Comparison of ENCODE assay signal across 13 cellular contexts in genomic region chr1:11690132-11690668, GRCh38. TPM values are rescaled to one million over a fixed set of nuclear protein-coding genes. Genes with fewer than 3 reads are reported as not detected.
DNase-seq lines count a peak whose midpoint lies in the region; ATAC-seq, FAIRE-seq and TF ChIP-seq lines count a peak whose summit lies in the region.
"Had no signal": no experiment of that assay in that cellular context is flagged by ENCODE, and none has a peak within 500 bp of the region (broad histone marks: within the 10 kb centered on the region; RNA-seq: fewer than 3 reads in every experiment).

No MANE protein-coding gene starts in this region.

- H3K4me1 Mint-ChIP-seq in natural killer cell treated with Interleukin-12 subunit alpha and Interleukin-12 subunit beta and Interleukin-15 and Interleukin-18, amount 100 ng/mL, for 72 hours (ENCODE audit: low read depth in 2 of 2) = peaks cover 27 to 28% of the 10 kb centered on the region in 2 donors
- peaks cover 28% of the 10 kb centered on the region for H3K4me1 Mint-ChIP-seq in activated CD4-positive, alpha-beta T cell treated with anti-CD3 and anti-CD28 coated beads, Interleukin-2, amount 10 ng/mL, durations not matched to agents 7 days and 5 days

- no peak for TF ChIP-seq EP300 in GM12878 (IDR thresholded peaks at IDR 0.05; ENCODE audit: borderline replicate concordance in 1 of 2, control insufficient read depth in 1 of 2, low read depth in 2 of 2, low read length in 2 of 2)

- TF ChIP-seq POLR2A in GM12878 (IDR thresholded peaks at IDR 0.05; ENCODE audit: low read depth, low read length) = no peak

- peak overlapping the region; percentile 83 for H3K27ac ChIP-seq in HUES6 (ENCODE audit: low read depth, low read length)
- no peak overlapping the region for H3K27ac ChIP-seq in GM12878 (ENCODE audit: control insufficient read depth, insufficient read depth)
- H3K27ac ChIP-seq: esophagus muscularis mucosa had no signal

- H3K27me3 ChIP-seq in HUES6 (ENCODE audit: control insufficient read depth, insufficient read depth, low read length) (peaks cover 21% of the 10 kb centered on the region; the same call in 1 of the 2 replicates), GM12878 (replicated peaks in 1 of 2; ENCODE audit: control insufficient read depth in 2 of 2, insufficient read depth in 2 of 2, low read length in 1 of 2) (peaks cover 9 to 16% of the 10 kb centered on the region in 2 experiments; a peak in 3 of 4 replicates)

- H4K20me1 ChIP-seq in GM12878 (ENCODE audit: control insufficient read depth, insufficient read depth) = no peaks in the 10 kb centered on the region; the same call in 1 of the 2 replicates

- H3K4me3 Mint-ChIP-seq in natural killer cell treated with Interleukin-12 subunit alpha and Interleukin-12 subunit beta and Interleukin-15 and Interleukin-18, amount 100 ng/mL, for 72 hours = peak overlapping the region; percentile 63
- no peak overlapping the region for H3K4me3 Mint-ChIP-seq in activated CD4-positive, alpha-beta T cell treated with anti-CD3 and anti-CD28 coated beads, Interleukin-2, amount 10 ng/mL, durations not matched to agents 7 days and 5 days

- peak overlapping the region; percentile 4 to 55 for H3K27ac Mint-ChIP-seq in natural killer cell treated with Interleukin-12 subunit alpha and Interleukin-12 subunit beta and Interleukin-15 and Interleukin-18, amount 100 ng/mL, for 72 hours
- H3K27ac Mint-ChIP-seq in activated CD4-positive, alpha-beta T cell treated with anti-CD3 and anti-CD28 coated beads, Interleukin-2, amount 10 ng/mL, durations not matched to agents 7 days and 5 days = no peak overlapping the region

- peaks cover 4% of the 10 kb centered on the region; the same call in 1 of the 2 replicates for H3K36me3 ChIP-seq in HUES6 (ENCODE audit: control insufficient read depth, insufficient read depth, low read length)
- no peaks in the 10 kb centered on the region for H3K36me3 ChIP-seq in GM12878 (ENCODE audit: control insufficient read depth in 2 of 2, insufficient read depth in 2 of 2, low read length in 1 of 2)
- H3K36me3 ChIP-seq: esophagus muscularis mucosa had no signal

- intact Hi-C loops in GM12878 (cut with micrococcal nuclease; ENCODE audit: unreplicated experiment) = no loop called here

- no peak for FAIRE-seq in GM12878 (lab: Jason Lieb, UNC)
- FAIRE-seq: islet of Langerhans had no signal

- peaks cover 0 to 8% of the 10 kb centered on the region in 2 donors for H3K27me3 Mint-ChIP-seq in natural killer cell treated with Interleukin-12 subunit alpha and Interleukin-12 subunit beta and Interleukin-15 and Interleukin-18, amount 100 ng/mL, for 72 hours
- H3K27me3 Mint-ChIP-seq in activated CD4-positive, alpha-beta T cell treated with anti-CD3 and anti-CD28 coated beads, Interleukin-2, amount 10 ng/mL, durations not matched to agents 7 days and 5 days = peaks cover 58% of the 10 kb centered on the region

- SMC1A ChIA-PET in GM12878 (lab: Charles Lee; ENCODE audit: uncharacterized antibody, unreplicated experiment) = no interaction called here

- H3K4me1 ChIP-seq in HUES6 (ENCODE audit: control insufficient read depth, insufficient read depth, low read length) (peaks cover 53% of the 10 kb centered on the region), GM12878 (ENCODE audit: control insufficient read depth, insufficient read depth, low read length) (no peaks in the 10 kb centered on the region)

- H3K9me3 ChIP-seq in HUES6 (ENCODE audit: control insufficient read depth, insufficient read depth, low read depth, low read length) = no peaks in the 10 kb centered on the region
- H3K9me3 ChIP-seq in GM12878 (replicated peaks; ENCODE audit: control insufficient read depth, insufficient read depth, low read length) = no peaks in the 10 kb centered on the region
- H3K9me3 ChIP-seq: esophagus muscularis mucosa had no signal

- H3K9ac ChIP-seq in HUES6 (ENCODE audit: low read length) (peak overlapping the region; percentile 97), GM12878 (ENCODE audit: control insufficient read depth, insufficient read depth, low read length) (no peak overlapping the region)

- CTCF ChIA-PET in GM12878 (lab: Yijun Ruan, JAX) = interaction anchor here (1.1 to 1.7 kb wide), 2 partner anchors 8 to 15 kb away, joined by 3 read pairs; no protein-coding TSS in a partner anchor
- CTCF ChIA-PET in activated CD4-positive, alpha-beta T cell treated with anti-CD3 and anti-CD28 coated beads, Interleukin-2, amount 10 ng/mL, durations not matched to agents 7 days and 5 days (lab: Charles Lee) = interaction anchor here (0.5 to 1.7 kb wide), 5 partner anchors 8 to 531 kb away, joined by 3 to 5 read pairs (median 3); partner anchors contain the start of gene FBXO6

- RAD21 ChIA-PET in GM12878 (lab: Charles Lee; ENCODE audit: unreplicated experiment) = interaction anchor here (0.7 to 1.0 kb wide), 2 partner anchors 26 to 203 kb away, joined by 3 read pairs; no protein-coding TSS in a partner anchor

- H3K36me3 Mint-ChIP-seq in natural killer cell treated with Interleukin-12 subunit alpha and Interleukin-12 subunit beta and Interleukin-15 and Interleukin-18, amount 100 ng/mL, for 72 hours = no peaks in the 10 kb centered on the region
- no peaks in the 10 kb centered on the region for H3K36me3 Mint-ChIP-seq in activated CD4-positive, alpha-beta T cell treated with anti-CD3 and anti-CD28 coated beads, Interleukin-2, amount 10 ng/mL, durations not matched to agents 7 days and 5 days (ENCODE audit: low read depth)

- DNase-seq in DMS53 treated with DMSO at 0.1 percent for 48 hours (lab: John Stamatoyannopoulos, UW; ENCODE audit: unreplicated experiment) (peak; percentile 20), DMS53 (lab: John Stamatoyannopoulos, UW) (no peak), GM12878 (ENCODE audit: low read depth, low spot score) (no peak)
- DNase-seq in natural killer cell treated with Interleukin-12 subunit alpha and Interleukin-12 subunit beta and Interleukin-15 and Interleukin-18, amount 100 ng/mL, for 72 hours (ENCODE audit: low spot score) = no peak
- no peak for DNase-seq in activated CD4-positive, alpha-beta T cell treated with anti-CD3 and anti-CD28 coated beads, Interleukin-2, amount 10 ng/mL, durations not matched to agents 7 days and 5 days
- DNase-seq: activated CD4-positive, alpha-beta T cell treated with anti-CD3 and anti-CD28 coated beads, Interleukin-2, amount 50 U/mL, for 4 hours; GF-D8 had no signal

- ATAC-seq in GM12878 = no peak
- ATAC-seq in natural killer cell treated with Interleukin-12 subunit alpha and Interleukin-12 subunit beta and Interleukin-15 and Interleukin-18, amount 100 ng/mL, for 72 hours = no peak
- ATAC-seq in GM18868 (IDR thresholded peaks at IDR 0.05; ENCODE audit: unreplicated experiment) = no peak
- ATAC-seq in HG02798 (IDR thresholded peaks at IDR 0.05; ENCODE audit: poor library complexity, unreplicated experiment) = no peak

- WGBS in GM12878 (ENCODE audit: insufficient coverage, insufficient replicate concordance, low lambda C conversion rate, missing lambda C conversion rate) = 3% methylated on average over 13 of the region's 13 CpGs

- no peaks in the 10 kb centered on the region for H3K9me3 Mint-ChIP-seq in natural killer cell treated with Interleukin-12 subunit alpha and Interleukin-12 subunit beta and Interleukin-15 and Interleukin-18, amount 100 ng/mL, for 72 hours
- no peaks in the 10 kb centered on the region for H3K9me3 Mint-ChIP-seq in activated CD4-positive, alpha-beta T cell treated with anti-CD3 and anti-CD28 coated beads, Interleukin-2, amount 10 ng/mL, durations not matched to agents 7 days and 5 days

- no peak overlapping the region for H2AFZ ChIP-seq in GM12878 (ENCODE audit: control insufficient read depth, low read depth, low read length)

- TF ChIP-seq CTCF in GM12878 (IDR thresholded peaks at IDR 0.05 in 2 of 3, conservative IDR thresholded peaks at IDR 0.05 in 1 of 3; ENCODE audit: control insufficient read depth in 2 of 3, extremely low read depth in 1 of 3, insufficient read depth in 1 of 3, low read depth in 3 of 3, low read length in 3 of 3) = no peak

- no peaks in the 10 kb centered on the region for H3K79me2 ChIP-seq in GM12878 (ENCODE audit: control insufficient read depth, insufficient read depth, low read length)

- BruUV-seq in GM12878 (replicated peaks; lab: Mats Ljungman, UMichigan) = no TSS peak

- POLR2A ChIA-PET in GM12878 (lab: Charles Lee) = no interaction called here
- POLR2A ChIA-PET in activated CD4-positive, alpha-beta T cell treated with anti-CD3 and anti-CD28 coated beads, Interleukin-2, amount 10 ng/mL, durations not matched to agents 7 days and 5 days (lab: Charles Lee) = no interaction called here

- no peak for TF ChIP-seq RAD21 in GM12878 (IDR thresholded peaks at IDR 0.05; ENCODE audit: insufficient read depth, low read depth, low read length)

- peak overlapping the region; percentile 86 for H3K4me3 ChIP-seq in HUES6 (ENCODE audit: low read depth, low read length)
- H3K4me3 ChIP-seq in GM12878 = no peak overlapping the region

- in situ Hi-C loops in GM12878 (cut with MboI) = no loop called here

- H3K4me2 ChIP-seq in GM12878 (ENCODE audit: control insufficient read depth, insufficient read depth) = no peak overlapping the region

RNA-seq across cellular contexts. Expression of gene DRAXIN, which starts 1.3 kb away (rescaled TPM):
- total RNA-seq in GM12878 (2013; cell fraction: nucleolus; rRNA removed) = not detected in 2 replicates
- total RNA-seq in GM12878 (2014; rRNA removed) = not detected in 2 replicates
- total RNA-seq in GM12878 (2014; rRNA removed; fragmentation: Illumina TruSeq; extraction: Trizol) = 0.04 and 0.05 TPM in 2 replicates
- 0.05 TPM in 1 of 2 replicates, not detected in the other for total RNA-seq in GM12878 (2021)
- polyA plus RNA-seq in GM12878 (2011; ENCODE audit: low read depth) = not detected
- 0.01 TPM in 2 replicates for polyA plus RNA-seq in GM12878 (2011; rRNA removed)
- polyA plus RNA-seq in GM12878 (2011; cell fraction: cytosol; rRNA removed) = 0.01 and 0.02 TPM in 2 replicates
- polyA plus RNA-seq in GM12878 (2011; cell fraction: nucleus; rRNA removed) = 0.04 TPM in 1 of 2 replicates, not detected in the other
- 0.05 and 0.06 TPM in 2 replicates for polyA plus RNA-seq in GM12878 (2012)
- polyA plus RNA-seq in GM12878 (2014; fragmentation: Illumina TruSeq; extraction: Trizol) = not detected in 2 replicates
- polyA plus RNA-seq in GM12878 (2014; fragmentation: Nextera tagmentation; extraction: Ambion mirVana) = under 1 TPM in 1 of 2 experiments, not detected in 1; 0.02 TPM
- 0.01 TPM in 2 replicates for polyA plus RNA-seq in GM12878 (2014; rRNA removed)
- polyA plus RNA-seq in GM12878 (2016; fragmentation: Nextera tagmentation; extraction: Ambion mirVana) = under 1 TPM; 0.03 to 0.04 TPM
- not detected in 2 replicates for polyA minus RNA-seq in GM12878 (2011; rRNA and poly(A)+ RNA removed)
- polyA minus RNA-seq in GM12878 (2011; cell fraction: cytosol; rRNA and poly(A)+ RNA removed) = not detected in 2 replicates
- not detected in 2 replicates for polyA minus RNA-seq in GM12878 (2011; cell fraction: nucleus; rRNA and poly(A)+ RNA removed)
- 10 to 100 TPM; 29.3 to 41.5 TPM for total RNA-seq in natural killer cell treated with Interleukin-12 subunit alpha and Interleukin-12 subunit beta and Interleukin-15 and Interleukin-18, amount 100 ng/mL, for 72 hours
- total RNA-seq in activated CD4-positive, alpha-beta T cell treated with anti-CD3 and anti-CD28 coated beads, Interleukin-2, amount 10 ng/mL, durations not matched to agents 7 days and 5 days = under 1 TPM; 0.54 to 0.62 TPM

RNA-seq across cellular contexts. Expression of gene MAD2L2, which starts 9.3 kb away (rescaled TPM):
- 28.5 and 28.7 TPM in 2 replicates for total RNA-seq in GM12878 (2013; cell fraction: nucleolus; rRNA removed)
- total RNA-seq in GM12878 (2014; rRNA removed) (88.3 and 95.0 TPM in 2 replicates), GM12878 (2014; rRNA removed; fragmentation: Illumina TruSeq; extraction: Trizol) (32.8 and 37.2 TPM in 2 replicates), GM12878 (2021) (58.0 and 59.1 TPM in 2 replicates)
- 25.5 TPM for polyA plus RNA-seq in GM12878 (2011; ENCODE audit: low read depth)
- polyA plus RNA-seq in GM12878 (2011; rRNA removed) (33.2 and 48.3 TPM in 2 replicates), GM12878 (2014; fragmentation: Illumina TruSeq; extraction: Trizol) (21.5 and 42.6 TPM in 2 replicates), GM12878 (2014; fragmentation: Nextera tagmentation; extraction: Ambion mirVana) (1 to 10 TPM; 3.5 to 8.0 TPM), GM12878 (2014; rRNA removed) (80.5 and 85.1 TPM in 2 replicates), GM12878 (2016; fragmentation: Nextera tagmentation; extraction: Ambion mirVana) (10 to 100 TPM; 75.4 to 86.5 TPM)
- 91.7 and 111 TPM in 2 replicates for polyA plus RNA-seq in GM12878 (2011; cell fraction: cytosol; rRNA removed)
- 79.7 and 86.5 TPM in 2 replicates for polyA plus RNA-seq in GM12878 (2011; cell fraction: nucleus; rRNA removed)
- polyA plus RNA-seq in GM12878 (2012) = 46.9 and 51.3 TPM in 2 replicates
- 35.5 and 55.6 TPM in 2 replicates for polyA minus RNA-seq in GM12878 (2011; rRNA and poly(A)+ RNA removed)
- 14.3 and 15.2 TPM in 2 replicates for polyA minus RNA-seq in GM12878 (2011; cell fraction: cytosol; rRNA and poly(A)+ RNA removed)
- polyA minus RNA-seq in GM12878 (2011; cell fraction: nucleus; rRNA and poly(A)+ RNA removed) = 20.7 and 30.7 TPM in 2 replicates
- 100 to 1,000 TPM; 115 to 153 TPM for total RNA-seq in natural killer cell treated with Interleukin-12 subunit alpha and Interleukin-12 subunit beta and Interleukin-15 and Interleukin-18, amount 100 ng/mL, for 72 hours
- total RNA-seq in activated CD4-positive, alpha-beta T cell treated with anti-CD3 and anti-CD28 coated beads, Interleukin-2, amount 10 ng/mL, durations not matched to agents 7 days and 5 days = 10 to 100 TPM; 68.7 to 73.3 TPM

RNA-seq across cellular contexts. Expression of gene FBXO6, which starts 26.2 kb away (rescaled TPM):
- 2.1 and 2.8 TPM in 2 replicates for total RNA-seq in GM12878 (2013; cell fraction: nucleolus; rRNA removed)
- total RNA-seq in GM12878 (2014; rRNA removed) (37.1 TPM in 2 replicates), GM12878 (2014; rRNA removed; fragmentation: Illumina TruSeq; extraction: Trizol) (15.7 and 16.8 TPM in 2 replicates), GM12878 (2021) (15.9 and 17.8 TPM in 2 replicates)
- 6.0 TPM for polyA plus RNA-seq in GM12878 (2011; ENCODE audit: low read depth)
- polyA plus RNA-seq in GM12878 (2011; rRNA removed) (9.2 and 17.0 TPM in 2 replicates), GM12878 (2014; fragmentation: Illumina TruSeq; extraction: Trizol) (10.5 and 18.4 TPM in 2 replicates), GM12878 (2014; fragmentation: Nextera tagmentation; extraction: Ambion mirVana) (1 to 10 TPM; 6.0 to 9.3 TPM), GM12878 (2014; rRNA removed) (38.2 and 42.1 TPM in 2 replicates), GM12878 (2016; fragmentation: Nextera tagmentation; extraction: Ambion mirVana) (10 to 100 TPM; 26.7 to 32.4 TPM)
- polyA plus RNA-seq in GM12878 (2011; cell fraction: cytosol; rRNA removed) = 22.8 and 30.1 TPM in 2 replicates
- 7.0 and 8.4 TPM in 2 replicates for polyA plus RNA-seq in GM12878 (2011; cell fraction: nucleus; rRNA removed)
- 10.7 and 13.9 TPM in 2 replicates for polyA plus RNA-seq in GM12878 (2012)
- polyA minus RNA-seq in GM12878 (2011; rRNA and poly(A)+ RNA removed) = 8.3 and 19.1 TPM in 2 replicates
- polyA minus RNA-seq in GM12878 (2011; cell fraction: cytosol; rRNA and poly(A)+ RNA removed) = 5.1 TPM in 2 replicates
- polyA minus RNA-seq in GM12878 (2011; cell fraction: nucleus; rRNA and poly(A)+ RNA removed) = 1.1 and 3.2 TPM in 2 replicates
- 100 to 1,000 TPM in 1 of 2 donors, 10 to 100 TPM in 1; 42.9 to 106 TPM for total RNA-seq in natural killer cell treated with Interleukin-12 subunit alpha and Interleukin-12 subunit beta and Interleukin-15 and Interleukin-18, amount 100 ng/mL, for 72 hours
- 10 to 100 TPM; 28.1 to 29.6 TPM for total RNA-seq in activated CD4-positive, alpha-beta T cell treated with anti-CD3 and anti-CD28 coated beads, Interleukin-2, amount 10 ng/mL, durations not matched to agents 7 days and 5 days
- total RNA-seq: A172 had no signal

RNA-seq across cellular contexts. Expression of gene FBXO44, which starts 35.5 kb away (rescaled TPM):
- total RNA-seq in GM12878 (2013; cell fraction: nucleolus; rRNA removed) = 28.0 and 33.3 TPM in 2 replicates
- total RNA-seq in GM12878 (2014; rRNA removed) (9.4 and 10.0 TPM in 2 replicates), GM12878 (2014; rRNA removed; fragmentation: Illumina TruSeq; extraction: Trizol) (4.2 and 4.8 TPM in 2 replicates), GM12878 (2021) (12.9 and 13.2 TPM in 2 replicates)
- 5.1 TPM for polyA plus RNA-seq in GM12878 (2011; ENCODE audit: low read depth)
- polyA plus RNA-seq in GM12878 (2011; rRNA removed) (4.1 and 6.3 TPM in 2 replicates), GM12878 (2014; fragmentation: Illumina TruSeq; extraction: Trizol) (1.1 and 4.0 TPM in 2 replicates), GM12878 (2014; fragmentation: Nextera tagmentation; extraction: Ambion mirVana) (1 to 10 TPM in 1 of 2 experiments, under 1 TPM in 1; 0.77 to 1.5 TPM), GM12878 (2014; rRNA removed) (17.5 and 22.4 TPM in 2 replicates), GM12878 (2016; fragmentation: Nextera tagmentation; extraction: Ambion mirVana) (10 to 100 TPM; 11.7 to 12.9 TPM)
- polyA plus RNA-seq in GM12878 (2011; cell fraction: cytosol; rRNA removed) = 10.1 and 14.8 TPM in 2 replicates
- polyA plus RNA-seq in GM12878 (2011; cell fraction: nucleus; rRNA removed) = 56.2 and 62.8 TPM in 2 replicates
- 18.5 and 22.0 TPM in 2 replicates for polyA plus RNA-seq in GM12878 (2012)
- 5.9 and 11.3 TPM in 2 replicates for polyA minus RNA-seq in GM12878 (2011; rRNA and poly(A)+ RNA removed)
- polyA minus RNA-seq in GM12878 (2011; cell fraction: cytosol; rRNA and poly(A)+ RNA removed) = 2.4 and 5.2 TPM in 2 replicates
- polyA minus RNA-seq in GM12878 (2011; cell fraction: nucleus; rRNA and poly(A)+ RNA removed) = 21.2 and 22.9 TPM in 2 replicates
- total RNA-seq in natural killer cell treated with Interleukin-12 subunit alpha and Interleukin-12 subunit beta and Interleukin-15 and Interleukin-18, amount 100 ng/mL, for 72 hours = 10 to 100 TPM; 45.4 to 49.7 TPM
- total RNA-seq in activated CD4-positive, alpha-beta T cell treated with anti-CD3 and anti-CD28 coated beads, Interleukin-2, amount 10 ng/mL, durations not matched to agents 7 days and 5 days = 10 to 100 TPM; 32.6 to 37.8 TPM

RNA-seq across cellular contexts. Expression of gene FBXO2, which starts 36.0 kb away (rescaled TPM):
- not detected in 2 replicates for total RNA-seq in GM12878 (2013; cell fraction: nucleolus; rRNA removed)
- total RNA-seq in GM12878 (2014; rRNA removed) (0.06 and 0.11 TPM in 2 replicates), GM12878 (2014; rRNA removed; fragmentation: Illumina TruSeq; extraction: Trizol) (not detected in 2 replicates), GM12878 (2021) (0.32 and 0.41 TPM in 2 replicates)
- 0.29 TPM for polyA plus RNA-seq in GM12878 (2011; ENCODE audit: low read depth)
- polyA plus RNA-seq in GM12878 (2011; rRNA removed) (0.15 and 0.17 TPM in 2 replicates), GM12878 (2014; fragmentation: Illumina TruSeq; extraction: Trizol) (0.10 TPM in 1 of 2 replicates, not detected in the other), GM12878 (2014; fragmentation: Nextera tagmentation; extraction: Ambion mirVana) (under 1 TPM in 1 of 2 experiments, not detected in 1; 0.07 TPM), GM12878 (2014; rRNA removed) (0.22 and 0.56 TPM in 2 replicates), GM12878 (2016; fragmentation: Nextera tagmentation; extraction: Ambion mirVana) (under 1 TPM in 1 of 2 experiments, not detected in 1; 0.24 TPM)
- polyA plus RNA-seq in GM12878 (2011; cell fraction: cytosol; rRNA removed) = 0.15 and 0.22 TPM in 2 replicates
- 0.30 and 0.38 TPM in 2 replicates for polyA plus RNA-seq in GM12878 (2011; cell fraction: nucleus; rRNA removed)
- polyA plus RNA-seq in GM12878 (2012) = 0.49 and 0.93 TPM in 2 replicates
- polyA minus RNA-seq in GM12878 (2011; rRNA and poly(A)+ RNA removed) = 0.15 and 0.57 TPM in 2 replicates
- polyA minus RNA-seq in GM12878 (2011; cell fraction: cytosol; rRNA and poly(A)+ RNA removed) = not detected in 2 replicates
- not detected in 2 replicates for polyA minus RNA-seq in GM12878 (2011; cell fraction: nucleus; rRNA and poly(A)+ RNA removed)
- 10 to 100 TPM; 13.2 to 16.3 TPM for total RNA-seq in natural killer cell treated with Interleukin-12 subunit alpha and Interleukin-12 subunit beta and Interleukin-15 and Interleukin-18, amount 100 ng/mL, for 72 hours
- 1 to 10 TPM; 1.8 to 2.1 TPM for total RNA-seq in activated CD4-positive, alpha-beta T cell treated with anti-CD3 and anti-CD28 coated beads, Interleukin-2, amount 10 ng/mL, durations not matched to agents 7 days and 5 days

Comparison
In these comparisons a context has a peak if more than half of its experiments do, and no peak if none do; other contexts are left out.
1. RNA of gene DRAXIN, which starts 1.3 kb away (total RNA-seq): 29.3 to 41.5 TPM in natural killer cell treated with Interleukin-12 subunit alpha and Interleukin-12 subunit beta and Interleukin-15 and Interleukin-18, amount 100 ng/mL, for 72 hours; 0.54 to 0.62 TPM in activated CD4-positive, alpha-beta T cell treated with anti-CD3 and anti-CD28 coated beads, Interleukin-2, amount 10 ng/mL, durations not matched to agents 7 days and 5 days and 0.04 to 0.05 TPM in GM12878; every median in the first group is over 10 times any median in the second.